ENCODE assay signal across 13 cellular contexts in genomic region chr14:90319634-90320541, GRCh38.
"Had no signal": no experiment of that assay in that cellular context is flagged by ENCODE, and none has a peak within 500 bp of the region (broad histone marks: within the 10 kb centered on the region; RNA-seq: fewer than 3 reads in every experiment).

No MANE protein-coding gene starts in this region.

- H3K4me1 Mint-ChIP-seq: neural crest cell had no signal

- H3K4me3 Mint-ChIP-seq: neural crest cell had no signal

- ATAC-seq: esophagus mucosa, left colon, right lobe of liver had no signal

- DNase-seq: activated CD8-positive, alpha-beta memory T cell treated with anti-CD3 and anti-CD28 coated beads for 24 hours; activated effector memory CD4-positive, alpha-beta T cell treated with anti-CD3 and anti-CD28 coated beads, Interleukin-2, amount 50 U/mL, for 16 hours; adrenal gland; dorsolateral prefrontal cortex; left colon; midbrain; ovary; right lobe of liver; SK-N-SH; T-helper 1 cell; T1000 had no signal
